Comparison of ENCODE assay signal across 11 cellular contexts in genomic region chr19:55070755-55071502, GRCh38. TPM values are rescaled to one million over a fixed set of nuclear protein-coding genes. Genes with fewer than 3 reads are reported as not detected.
DNase-seq lines count a peak whose midpoint lies in the region; ATAC-seq and TF ChIP-seq lines count a peak whose summit lies in the region.
"Had no signal": no experiment of that assay in that cellular context is flagged by ENCODE, and none has a peak within 500 bp of the region (broad histone marks: within the 10 kb centered on the region; RNA-seq: fewer than 3 reads in every experiment).

No MANE protein-coding gene starts in this region.

- no peak for TF ChIP-seq CTCF in RWPE2 (IDR thresholded peaks at IDR 0.05; ENCODE audit: poor library complexity, severe bottlenecking)
- TF ChIP-seq CTCF in suprapubic skin (IDR thresholded peaks at IDR 0.05) = no peak

- H3K27me3 ChIP-seq in RWPE2 (ENCODE audit: insufficient read depth, poor library complexity, severe bottlenecking) (peaks cover 11% of the 10 kb centered on the region), suprapubic skin (peaks cover 48% of the 10 kb centered on the region)

- H3K27ac ChIP-seq in RWPE2 (ENCODE audit: poor library complexity, severe bottlenecking) (no peak overlapping the region), suprapubic skin (no peak overlapping the region)

- H3K36me3 ChIP-seq in RWPE2 (ENCODE audit: low read depth) (no peaks in the 10 kb centered on the region), suprapubic skin (no peaks in the 10 kb centered on the region)

- peak; percentile 79 for ATAC-seq in RWPE2 (ENCODE audit: low read depth)
- no peak for ATAC-seq in HG03565 (IDR thresholded peaks at IDR 0.05; ENCODE audit: unreplicated experiment)
- ATAC-seq: CD8-positive, alpha-beta T cell had no signal

- H3K4me3 ChIP-seq in RWPE2 (ENCODE audit: severe bottlenecking) = no peak overlapping the region
- H3K4me3 ChIP-seq in suprapubic skin = no peak overlapping the region

- TF ChIP-seq POLR2A in suprapubic skin (IDR thresholded peaks at IDR 0.05) = no peak

- DNase-seq in A172 (ENCODE audit: low spot score) (peak; percentile 98), H4 (ENCODE audit: low spot score) (peak; percentile 96), RWPE2 (ENCODE audit: low spot score) (peak; percentile 89), glomerular visceral epithelial cell (ENCODE audit: extremely low spot score) (peak; percentile 79), suprapubic skin (ENCODE audit: low spot score in 2 of 2) (no peak), retina (no peak), middle frontal gyrus (ENCODE audit: extremely low spot score, low spot score) (no peak)
- DNase-seq: activated T-cell treated with anti-CD3 and anti-CD28 coated beads, Interleukin-2, amount 50 U/mL, for 24 hours; CD8-positive, alpha-beta T cell; stimulated activated CD8-positive, alpha-beta memory T cell treated with anti-CD3 and anti-CD28 coated beads, Interleukin-4, amount 100 ng/mL, for 48 hours had no signal

- 56% methylated on average over 9 of the region's 14 CpGs for WGBS in suprapubic skin

- no peak for TF ChIP-seq EP300 in suprapubic skin (IDR thresholded peaks at IDR 0.05)

- H3K9me3 ChIP-seq in RWPE2 (ENCODE audit: severe bottlenecking) (no peaks in the 10 kb centered on the region), suprapubic skin (no peaks in the 10 kb centered on the region)

- peaks cover 8% of the 10 kb centered on the region for H3K4me1 ChIP-seq in RWPE2 (ENCODE audit: insufficient read depth, poor library complexity, severe bottlenecking)
- peaks cover 14% of the 10 kb centered on the region for H3K4me1 ChIP-seq in suprapubic skin

RNA-seq across cellular contexts. Expression of gene EPS8L1, which starts 4.7 kb away (rescaled TPM):
- 4.0 and 9.8 TPM in 2 replicates for total RNA-seq in A172 (2014; rRNA removed; shearing (Covaris generic))
- total RNA-seq in H4 (2014; rRNA removed; shearing (Covaris generic)) = 2.2 and 4.3 TPM in 2 replicates
- total RNA-seq in suprapubic skin = 100 to 1,000 TPM; 243 to 384 (median 304) TPM

RNA-seq across cellular contexts. Expression of gene RDH13, which starts 8.0 kb away (rescaled TPM):
- total RNA-seq in A172 (2014; rRNA removed; shearing (Covaris generic)) = 10.0 and 11.2 TPM in 2 replicates
- 18.1 and 43.0 TPM in 2 replicates for total RNA-seq in H4 (2014; rRNA removed; shearing (Covaris generic))
- total RNA-seq in suprapubic skin = 100 to 1,000 TPM in 2 of 4 donors, 10 to 100 TPM in 2; 70.6 to 225 (median 108) TPM

RNA-seq across cellular contexts. Expression of gene GP6, which starts 32.9 kb away (rescaled TPM):
- total RNA-seq in A172 (2014; rRNA removed; shearing (Covaris generic)) = 0.07 and 0.48 TPM in 2 replicates
- total RNA-seq in H4 (2014; rRNA removed; shearing (Covaris generic)) = not detected in 2 replicates
- 1 to 10 TPM in 2 of 4 donors, under 1 TPM in 1, not detected in 1; 0.42 to 2.6 (median 1.7) TPM for total RNA-seq in suprapubic skin

RNA-seq across cellular contexts. Expression of gene PPP1R12C, which starts 46.5 kb away (rescaled TPM):
- total RNA-seq in A172 (2014; rRNA removed; shearing (Covaris generic)) = 85.7 and 87.4 TPM in 2 replicates
- total RNA-seq in H4 (2014; rRNA removed; shearing (Covaris generic)) = 18.0 and 26.4 TPM in 2 replicates
- 100 to 1,000 TPM in 1 of 4 donors, 10 to 100 TPM in 3; 51.7 to 126 (median 78.7) TPM for total RNA-seq in suprapubic skin

Comparison
In these comparisons a context has a peak if more than half of its experiments do, and no peak if none do; other contexts are left out.
1. DNase-seq: peak in A172 (single experiment), H4 (single experiment), RWPE2 (single experiment) and glomerular visceral epithelial cell (single experiment); none in suprapubic skin (0 of 2), retina (single experiment) and middle frontal gyrus (single experiment).
2. RNA of gene EPS8L1, which starts 4.7 kb away (total RNA-seq): 243 to 384 TPM in suprapubic skin; 4.0 to 9.8 TPM in A172 and 2.2 to 4.3 TPM in H4; every median in the first group is over 10 times any median in the second.